Comparison of ENCODE assay signal across 22 cellular contexts in genomic region chr13:43915451-43915850, GRCh38.
"Had no signal": no experiment of that assay in that cellular context is flagged by ENCODE, and none has a peak within 500 bp of the region (broad histone marks: within the 10 kb centered on the region; RNA-seq: fewer than 3 reads in every experiment).

No MANE protein-coding gene starts in this region.

- H3K27me3 Mint-ChIP-seq: brain had no signal

- H3K9me3 ChIP-seq: gastrocnemius medialis, heart left ventricle, right atrium auricular region, transverse colon, uterus had no signal

- H3K9me3 Mint-ChIP-seq: activated naive CD4-positive, alpha-beta T cell treated with anti-CD3 and anti-CD28 coated beads, Interleukin-2, amount 50 U/mL, for 24 hours; activated T-cell treated with anti-CD3 and anti-CD28 coated beads, Interleukin-2, amount 50 U/mL, for 72 hours; brain; effector memory CD8-positive, alpha-beta T cell; memory B cell; naive B cell; neural crest cell; stimulated activated naive CD8-positive, alpha-beta T cell treated with anti-CD3 and anti-CD28 coated beads, Interleukin-15, Interleukin-2, amounts not matched to agents 100 ng/mL and 50 ng/mL, for 24 hours had no signal

- ATAC-seq: activated T-cell treated with anti-CD3 and anti-CD28 coated beads, Interleukin-2, amount 50 U/mL, for 72 hours; effector memory CD8-positive, alpha-beta T cell; gastrocnemius medialis; heart left ventricle; T-helper 17 cell had no signal

- H3K36me3 ChIP-seq: gastrocnemius medialis, heart left ventricle, right atrium auricular region, transverse colon, uterus had no signal

- H3K4me1 ChIP-seq: transverse colon, uterus had no signal

- H3K27ac Mint-ChIP-seq: activated naive CD4-positive, alpha-beta T cell treated with anti-CD3 and anti-CD28 coated beads, Interleukin-2, amount 50 U/mL, for 24 hours; activated T-cell treated with anti-CD3 and anti-CD28 coated beads, Interleukin-2, amount 50 U/mL, for 72 hours; brain; effector memory CD8-positive, alpha-beta T cell; memory B cell; naive B cell; progenitor cell of endocrine pancreas; stimulated activated naive CD8-positive, alpha-beta T cell treated with anti-CD3 and anti-CD28 coated beads, Interleukin-15, Interleukin-2, amounts not matched to agents 100 ng/mL and 50 ng/mL, for 24 hours; T-helper 17 cell had no signal

- H3K4me1 Mint-ChIP-seq: activated naive CD4-positive, alpha-beta T cell treated with anti-CD3 and anti-CD28 coated beads, Interleukin-2, amount 50 U/mL, for 24 hours; memory B cell; naive B cell; T-helper 17 cell had no signal

- H3K27ac ChIP-seq: gastrocnemius medialis, heart left ventricle, right atrium auricular region, skin epidermis, transverse colon, uterus, VCaP had no signal

- H3K4me3 ChIP-seq: gastrocnemius medialis, heart left ventricle, right atrium auricular region, skin epidermis, transverse colon, uterus had no signal

- DNase-seq: activated CD4-positive, alpha-beta T cell treated with anti-CD3 and anti-CD28 coated beads, Interleukin-2, amount 50 U/mL, for 1 hour; activated CD4-positive, CD25-positive, alpha-beta regulatory T cell treated with anti-CD3 and anti-CD28 coated beads, Interleukin-2, amount 50 U/mL, for 72 hours; activated effector memory CD4-positive, alpha-beta T cell treated with anti-CD3 and anti-CD28 coated beads, Interleukin-2, amount 50 U/mL, for 16 hours; activated T-cell treated with anti-CD3 and anti-CD28 coated beads, Interleukin-2, amount 50 U/mL, for 72 hours; caudate nucleus; effector memory CD8-positive, alpha-beta T cell; gastrocnemius medialis; heart left ventricle; kidney glomerular epithelial cell; naive B cell; T-helper 17 cell; transverse colon; uterus had no signal

- H3K36me3 Mint-ChIP-seq: activated naive CD4-positive, alpha-beta T cell treated with anti-CD3 and anti-CD28 coated beads, Interleukin-2, amount 50 U/mL, for 24 hours; brain; memory B cell; naive B cell had no signal

- H3K4me3 Mint-ChIP-seq: activated naive CD4-positive, alpha-beta T cell treated with anti-CD3 and anti-CD28 coated beads, Interleukin-2, amount 50 U/mL, for 24 hours; activated T-cell treated with anti-CD3 and anti-CD28 coated beads, Interleukin-2, amount 50 U/mL, for 72 hours; brain; effector memory CD8-positive, alpha-beta T cell; memory B cell; naive B cell; neural crest cell; stimulated activated naive CD8-positive, alpha-beta T cell treated with anti-CD3 and anti-CD28 coated beads, Interleukin-15, Interleukin-2, amounts not matched to agents 100 ng/mL and 50 ng/mL, for 24 hours; T-helper 17 cell had no signal

- H3K27me3 ChIP-seq: gastrocnemius medialis, right atrium auricular region, uterus had no signal
